Comparison of ENCODE assay signal across 26 cellular contexts in the genomic region with DNA sequence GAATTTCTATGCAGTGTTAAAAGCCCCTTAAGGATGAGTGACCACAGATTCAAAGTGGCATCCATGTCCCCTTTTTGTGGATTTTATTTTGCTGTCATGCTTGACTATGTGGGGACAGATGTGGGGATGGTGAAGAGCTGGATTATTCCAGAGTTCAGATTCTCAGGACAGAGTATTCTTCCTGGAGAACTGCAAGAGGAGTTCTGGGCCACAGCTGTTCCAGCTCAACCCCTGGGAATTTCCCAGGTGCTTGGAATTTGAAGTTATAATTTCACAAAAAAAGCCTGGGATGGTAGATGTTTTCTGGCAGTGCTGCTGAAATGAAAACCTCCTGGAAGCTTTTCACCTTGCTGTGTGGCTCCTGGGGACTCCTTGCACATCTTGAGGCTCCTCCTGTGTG.
DNase-seq lines count a peak whose midpoint lies in the region; ATAC-seq and TF ChIP-seq lines count a peak whose summit lies in the region.
"Had no signal": no experiment of that assay in that cellular context is flagged by ENCODE, and none has a peak within 500 bp of the region (broad histone marks: within the 10 kb centered on the region; RNA-seq: fewer than 3 reads in every experiment).

No MANE protein-coding gene starts in this region.

- H3K36me3 Mint-ChIP-seq in T-helper 2 cell treated with Interferon-gamma antibody and Interleukin-4, amounts not matched to agents 5 μg/mL and 100 μg/mL, for 36 hours (ENCODE audit: low read depth), result no peaks in the 10 kb centered on the region
- H3K36me3 Mint-ChIP-seq: activated naive CD4-positive, alpha-beta T cell treated with anti-CD3 and anti-CD28 coated beads, Interleukin-2, amount 50 U/mL, for 24 hours; CD4-positive, CD25-positive, alpha-beta regulatory T cell; stimulated activated naive B cell treated with anti-CD40 and anti-IgM and Interleukin-4, amounts not matched to agents 10 μg/mL and 1 μg/mL and 100 μg/mL, for 72 hours; type B pancreatic cell had no signal

- peaks cover 5% of the 10 kb centered on the region for H3F3A ChIP-seq in smooth muscle cell (ENCODE audit: low read depth)

- no peaks in the 10 kb centered on the region for H3K4me1 ChIP-seq in smooth muscle cell (ENCODE audit: low read depth)
- H3K4me1 ChIP-seq: left lung, psoas muscle had no signal

- H3K4me3 Mint-ChIP-seq in T-helper 2 cell treated with Interferon-gamma antibody and Interleukin-4, amounts not matched to agents 5 μg/mL and 100 μg/mL, for 36 hours, result no peak overlapping the region
- H3K4me3 Mint-ChIP-seq: activated naive CD4-positive, alpha-beta T cell treated with anti-CD3 and anti-CD28 coated beads, Interleukin-2, amount 50 U/mL, for 24 hours; CD4-positive, CD25-positive, alpha-beta regulatory T cell; immature natural killer cell; stimulated activated naive B cell treated with anti-CD40 and anti-IgM and Interleukin-4, amounts not matched to agents 10 μg/mL and 1 μg/mL and 100 μg/mL, for 72 hours; type B pancreatic cell had no signal

- no peak for TF ChIP-seq CTCF in smooth muscle cell (IDR thresholded peaks at IDR 0.05; ENCODE audit: borderline replicate concordance, insufficient read depth, poor library complexity, severe bottlenecking)

- H3K4me3 ChIP-seq in smooth muscle cell, result no peak overlapping the region
- H3K4me3 ChIP-seq: left lung, psoas muscle had no signal

- peak overlapping the region; percentile 19 for H2AFZ ChIP-seq in smooth muscle cell (ENCODE audit: low read depth)

- intact Hi-C loops in Right ventricle myocardium superior (cut with DNase I), result loop anchor here (10.0 kb wide), 1 partner anchor 400 kb away; no protein-coding TSS in a partner anchor
- intact Hi-C loops in Right ventricle myocardium inferior (cut with DNase I), result no loop called here

- no peak overlapping the region for H3K27ac ChIP-seq in smooth muscle cell (ENCODE audit: low read depth)
- H3K27ac ChIP-seq: left lung, neutrophil, psoas muscle had no signal

- no peaks in the 10 kb centered on the region for H3K36me3 ChIP-seq in smooth muscle cell (ENCODE audit: low read depth)
- H3K36me3 ChIP-seq: left lung, neutrophil had no signal

- no peaks in the 10 kb centered on the region for H3K4me1 Mint-ChIP-seq in T-helper 2 cell treated with Interferon-gamma antibody and Interleukin-4, amounts not matched to agents 5 μg/mL and 100 μg/mL, for 36 hours (ENCODE audit: low read depth)
- H3K4me1 Mint-ChIP-seq: activated naive CD4-positive, alpha-beta T cell treated with anti-CD3 and anti-CD28 coated beads, Interleukin-2, amount 50 U/mL, for 24 hours; CD4-positive, CD25-positive, alpha-beta regulatory T cell; immature natural killer cell; stimulated activated naive B cell treated with anti-CD40 and anti-IgM and Interleukin-4, amounts not matched to agents 10 μg/mL and 1 μg/mL and 100 μg/mL, for 72 hours had no signal

- H3K9me3 Mint-ChIP-seq in T-helper 2 cell treated with Interferon-gamma antibody and Interleukin-4, amounts not matched to agents 5 μg/mL and 100 μg/mL, for 36 hours, result no peaks in the 10 kb centered on the region
- H3K9me3 Mint-ChIP-seq: activated naive CD4-positive, alpha-beta T cell treated with anti-CD3 and anti-CD28 coated beads, Interleukin-2, amount 50 U/mL, for 24 hours; stimulated activated naive B cell treated with anti-CD40 and anti-IgM and Interleukin-4, amounts not matched to agents 10 μg/mL and 1 μg/mL and 100 μg/mL, for 72 hours had no signal

- no peak overlapping the region for H3K27ac Mint-ChIP-seq in T-helper 2 cell treated with Interferon-gamma antibody and Interleukin-4, amounts not matched to agents 5 μg/mL and 100 μg/mL, for 36 hours
- H3K27ac Mint-ChIP-seq: activated naive CD4-positive, alpha-beta T cell treated with anti-CD3 and anti-CD28 coated beads, Interleukin-2, amount 50 U/mL, for 24 hours; CD4-positive, CD25-positive, alpha-beta regulatory T cell; immature natural killer cell; stimulated activated naive B cell treated with anti-CD40 and anti-IgM and Interleukin-4, amounts not matched to agents 10 μg/mL and 1 μg/mL and 100 μg/mL, for 72 hours; type B pancreatic cell had no signal

- H3K79me2 ChIP-seq in smooth muscle cell (ENCODE audit: low read depth), result no peaks in the 10 kb centered on the region

- no peaks in the 10 kb centered on the region for H3K27me3 Mint-ChIP-seq in T-helper 2 cell treated with Interferon-gamma antibody and Interleukin-4, amounts not matched to agents 5 μg/mL and 100 μg/mL, for 36 hours (ENCODE audit: low read depth)
- H3K27me3 Mint-ChIP-seq: activated naive CD4-positive, alpha-beta T cell treated with anti-CD3 and anti-CD28 coated beads, Interleukin-2, amount 50 U/mL, for 24 hours; CD4-positive, CD25-positive, alpha-beta regulatory T cell; stimulated activated naive B cell treated with anti-CD40 and anti-IgM and Interleukin-4, amounts not matched to agents 10 μg/mL and 1 μg/mL and 100 μg/mL, for 72 hours; type B pancreatic cell had no signal

- no peaks in the 10 kb centered on the region for H3K9me3 ChIP-seq in smooth muscle cell (replicated peaks; ENCODE audit: low read depth)
- H3K9me3 ChIP-seq: left lung, neutrophil, psoas muscle had no signal

- DNase-seq in Right ventricle myocardium superior, result no peak
- DNase-seq in Right ventricle myocardium inferior (ENCODE audit: missing footprints), result no peak
- DNase-seq in NCI-H226, result peak; percentile 39
- peak; percentile 23 for DNase-seq in kidney tubule cell (ENCODE audit: low spot score)
- no peak for DNase-seq in smooth muscle cell (lab: John Stamatoyannopoulos, UW; ENCODE audit: unreplicated experiment)
- no peak for DNase-seq in T-helper 2 cell treated with Interferon-gamma antibody and Interleukin-4, amounts not matched to agents 5 μg/mL and 100 μg/mL, for 36 hours (ENCODE audit: low spot score)
- no peak for DNase-seq in cerebellum (ENCODE audit: low spot score)
- no peak for DNase-seq in NCI-H2196 treated with DMSO at 0.1 percent for 48 hours (lab: John Stamatoyannopoulos, UW; ENCODE audit: unreplicated experiment)
- DNase-seq: activated CD8-positive, alpha-beta memory T cell treated with anti-CD3 and anti-CD28 coated beads for 24 hours; activated T-cell treated with anti-CD3 and anti-CD28 coated beads for 4 hours; AML-193; Calu3; CD4-positive, CD25-positive, alpha-beta regulatory T cell; effector CD4-positive, alpha-beta T cell; GOT3; immature natural killer cell; Kasumi-1; left lung; NCI-H1694; NCI-H510A treated with DMSO at 0.1 percent for 48 hours; OCI-M1; stimulated activated naive B cell treated with anti-CD40 and anti-IgM and Interleukin-4, amounts not matched to agents 10 μg/mL and 1 μg/mL and 100 μg/mL, for 72 hours had no signal

- H3K9ac ChIP-seq in smooth muscle cell (ENCODE audit: low read depth), result no peak overlapping the region

- H3K4me2 ChIP-seq in smooth muscle cell, result no peak overlapping the region

- H4K20me1 ChIP-seq in smooth muscle cell (ENCODE audit: low read depth), result no peaks in the 10 kb centered on the region

- peak; percentile 34 for ATAC-seq in Right ventricle myocardium superior (ENCODE audit: poor library complexity)
- no peak for ATAC-seq in Right ventricle myocardium inferior
- ATAC-seq: left lung; psoas muscle; stimulated activated naive B cell treated with anti-CD40 and anti-IgM and Interleukin-4, amounts not matched to agents 10 μg/mL and 1 μg/mL and 100 μg/mL, for 72 hours had no signal

- no peaks in the 10 kb centered on the region for H3K27me3 ChIP-seq in smooth muscle cell (ENCODE audit: low read depth)
- H3K27me3 ChIP-seq: left lung, neutrophil had no signal

Comparison
In these comparisons a context has a peak if more than half of its experiments do, and no peak if none do; other contexts are left out.
1. DNase-seq: peak in NCI-H226 (single experiment) and kidney tubule cell (single experiment); none in Right ventricle myocardium superior (single experiment), Right ventricle myocardium inferior (single experiment), smooth muscle cell (single experiment), T-helper 2 cell treated with Interferon-gamma antibody and Interleukin-4, amounts not matched to agents 5 μg/mL and 100 μg/mL, for 36 hours (single experiment), cerebellum (single experiment) and NCI-H2196 treated with DMSO at 0.1 percent for 48 hours (single experiment).